In the genomic region with DNA sequence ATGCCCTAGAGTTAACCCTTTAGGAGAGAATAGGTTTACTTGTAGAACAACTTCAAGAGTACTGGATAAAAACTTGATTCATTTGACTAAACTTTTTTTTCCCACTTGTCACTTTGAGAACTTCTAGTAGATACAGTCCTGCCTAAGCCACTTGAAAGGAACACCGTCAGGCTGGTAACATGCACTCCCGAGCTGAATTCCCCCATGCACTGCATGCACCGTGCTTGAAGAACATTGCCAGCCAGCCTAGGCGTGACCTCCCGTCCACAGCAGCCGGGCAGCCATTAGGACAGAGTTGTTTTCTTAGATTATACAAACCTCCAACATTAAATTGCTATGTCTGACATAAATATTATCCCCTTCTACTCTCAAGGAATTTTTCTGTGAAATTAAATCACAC, we compare ENCODE assay signal across 1 cellular context.
TF ChIP-seq lines count a peak whose summit lies in the region.

No MANE protein-coding gene starts in this region.

TF ChIP-seq in GM23338, 12 proteins besides CTCF, POLR2A, EP300 and RAD21 (continued from another document):
- TF ChIP-seq, protein P1, sequence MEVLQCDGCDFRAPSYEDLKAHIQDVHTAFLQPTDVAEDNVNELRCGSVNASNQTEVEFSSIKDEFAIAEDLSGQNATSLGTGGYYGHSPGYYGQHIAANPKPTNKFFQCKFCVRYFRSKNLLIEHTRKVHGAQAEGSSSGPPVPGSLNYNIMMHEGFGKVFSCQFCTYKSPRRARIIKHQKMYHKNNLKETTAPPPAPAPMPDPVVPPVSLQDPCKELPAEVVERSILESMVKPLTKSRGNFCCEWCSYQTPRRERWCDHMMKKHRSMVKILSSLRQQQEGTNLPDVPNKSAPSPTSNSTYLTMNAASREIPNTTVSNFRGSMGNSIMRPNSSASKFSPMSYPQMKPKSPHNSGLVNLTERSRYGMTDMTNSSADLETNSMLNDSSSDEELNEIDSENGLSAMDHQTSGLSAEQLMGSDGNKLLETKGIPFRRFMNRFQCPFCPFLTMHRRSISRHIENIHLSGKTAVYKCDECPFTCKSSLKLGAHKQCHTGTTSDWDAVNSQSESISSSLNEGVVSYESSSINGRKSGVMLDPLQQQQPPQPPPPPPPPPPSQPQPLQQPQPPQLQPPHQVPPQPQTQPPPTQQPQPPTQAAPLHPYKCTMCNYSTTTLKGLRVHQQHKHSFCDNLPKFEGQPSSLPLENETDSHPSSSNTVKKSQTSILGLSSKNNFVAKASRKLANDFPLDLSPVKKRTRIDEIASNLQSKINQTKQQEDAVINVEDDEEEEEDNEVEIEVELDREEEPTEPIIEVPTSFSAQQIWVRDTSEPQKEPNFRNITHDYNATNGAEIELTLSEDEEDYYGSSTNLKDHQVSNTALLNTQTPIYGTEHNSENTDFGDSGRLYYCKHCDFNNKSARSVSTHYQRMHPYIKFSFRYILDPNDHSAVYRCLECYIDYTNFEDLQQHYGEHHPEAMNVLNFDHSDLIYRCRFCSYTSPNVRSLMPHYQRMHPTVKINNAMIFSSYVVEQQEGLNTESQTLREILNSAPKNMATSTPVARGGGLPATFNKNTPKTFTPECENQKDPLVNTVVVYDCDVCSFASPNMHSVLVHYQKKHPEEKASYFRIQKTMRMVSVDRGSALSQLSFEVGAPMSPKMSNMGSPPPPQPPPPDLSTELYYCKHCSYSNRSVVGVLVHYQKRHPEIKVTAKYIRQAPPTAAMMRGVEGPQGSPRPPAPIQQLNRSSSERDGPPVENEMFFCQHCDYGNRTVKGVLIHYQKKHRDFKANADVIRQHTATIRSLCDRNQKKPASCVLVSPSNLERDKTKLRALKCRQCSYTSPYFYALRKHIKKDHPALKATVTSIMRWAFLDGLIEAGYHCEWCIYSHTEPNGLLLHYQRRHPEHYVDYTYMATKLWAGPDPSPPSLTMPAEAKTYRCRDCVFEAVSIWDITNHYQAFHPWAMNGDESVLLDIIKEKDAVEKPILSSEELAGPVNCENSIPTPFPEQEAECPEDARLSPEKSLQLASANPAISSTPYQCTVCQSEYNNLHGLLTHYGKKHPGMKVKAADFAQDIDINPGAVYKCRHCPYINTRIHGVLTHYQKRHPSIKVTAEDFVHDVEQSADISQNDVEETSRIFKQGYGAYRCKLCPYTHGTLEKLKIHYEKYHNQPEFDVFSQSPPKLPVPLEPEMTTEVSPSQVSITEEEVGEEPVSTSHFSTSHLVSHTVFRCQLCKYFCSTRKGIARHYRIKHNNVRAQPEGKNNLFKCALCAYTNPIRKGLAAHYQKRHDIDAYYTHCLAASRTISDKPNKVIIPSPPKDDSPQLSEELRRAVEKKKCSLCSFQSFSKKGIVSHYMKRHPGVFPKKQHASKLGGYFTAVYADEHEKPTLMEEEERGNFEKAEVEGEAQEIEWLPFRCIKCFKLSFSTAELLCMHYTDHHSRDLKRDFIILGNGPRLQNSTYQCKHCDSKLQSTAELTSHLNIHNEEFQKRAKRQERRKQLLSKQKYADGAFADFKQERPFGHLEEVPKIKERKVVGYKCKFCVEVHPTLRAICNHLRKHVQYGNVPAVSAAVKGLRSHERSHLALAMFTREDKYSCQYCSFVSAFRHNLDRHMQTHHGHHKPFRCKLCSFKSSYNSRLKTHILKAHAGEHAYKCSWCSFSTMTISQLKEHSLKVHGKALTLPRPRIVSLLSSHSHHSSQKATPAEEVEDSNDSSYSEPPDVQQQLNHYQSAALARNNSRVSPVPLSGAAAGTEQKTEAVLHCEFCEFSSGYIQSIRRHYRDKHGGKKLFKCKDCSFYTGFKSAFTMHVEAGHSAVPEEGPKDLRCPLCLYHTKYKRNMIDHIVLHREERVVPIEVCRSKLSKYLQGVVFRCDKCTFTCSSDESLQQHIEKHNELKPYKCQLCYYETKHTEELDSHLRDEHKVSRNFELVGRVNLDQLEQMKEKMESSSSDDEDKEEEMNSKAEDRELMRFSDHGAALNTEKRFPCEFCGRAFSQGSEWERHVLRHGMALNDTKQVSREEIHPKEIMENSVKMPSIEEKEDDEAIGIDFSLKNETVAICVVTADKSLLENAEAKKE (CRISPR knock-in tag; IDR thresholded peaks at IDR 0.05), result no peak
- TF ChIP-seq POLR2AphosphoS5 (IDR thresholded peaks at IDR 0.05; ENCODE audit: low read depth), result no peak
